In the genomic region with DNA sequence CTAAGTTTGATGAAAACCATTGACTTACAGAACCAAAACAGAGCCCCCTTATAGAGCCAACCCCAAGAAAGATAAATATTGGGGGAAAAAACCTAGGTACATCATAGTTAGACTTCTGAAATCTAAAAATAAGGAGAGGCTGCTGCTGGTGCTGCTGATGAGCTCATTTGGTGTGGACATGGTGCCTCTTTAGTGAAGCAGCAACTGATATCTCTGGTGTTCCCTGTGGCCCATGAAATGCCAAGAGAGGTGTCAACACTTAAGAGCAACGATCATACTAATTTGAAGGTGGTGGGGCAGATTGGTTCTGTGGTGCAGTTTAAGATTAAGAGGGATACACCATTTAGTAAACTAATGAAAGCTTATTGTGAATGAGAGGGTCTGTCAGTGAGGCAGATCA, we compare ENCODE assay signal across 1 cellular context.
TF ChIP-seq lines count a peak whose summit lies in the region.

No MANE protein-coding gene starts in this region.

TF ChIP-seq in WTC11, 78 proteins besides CTCF, POLR2A, EP300 and RAD21 (continued from another document):
- TF ChIP-seq, protein P1, sequence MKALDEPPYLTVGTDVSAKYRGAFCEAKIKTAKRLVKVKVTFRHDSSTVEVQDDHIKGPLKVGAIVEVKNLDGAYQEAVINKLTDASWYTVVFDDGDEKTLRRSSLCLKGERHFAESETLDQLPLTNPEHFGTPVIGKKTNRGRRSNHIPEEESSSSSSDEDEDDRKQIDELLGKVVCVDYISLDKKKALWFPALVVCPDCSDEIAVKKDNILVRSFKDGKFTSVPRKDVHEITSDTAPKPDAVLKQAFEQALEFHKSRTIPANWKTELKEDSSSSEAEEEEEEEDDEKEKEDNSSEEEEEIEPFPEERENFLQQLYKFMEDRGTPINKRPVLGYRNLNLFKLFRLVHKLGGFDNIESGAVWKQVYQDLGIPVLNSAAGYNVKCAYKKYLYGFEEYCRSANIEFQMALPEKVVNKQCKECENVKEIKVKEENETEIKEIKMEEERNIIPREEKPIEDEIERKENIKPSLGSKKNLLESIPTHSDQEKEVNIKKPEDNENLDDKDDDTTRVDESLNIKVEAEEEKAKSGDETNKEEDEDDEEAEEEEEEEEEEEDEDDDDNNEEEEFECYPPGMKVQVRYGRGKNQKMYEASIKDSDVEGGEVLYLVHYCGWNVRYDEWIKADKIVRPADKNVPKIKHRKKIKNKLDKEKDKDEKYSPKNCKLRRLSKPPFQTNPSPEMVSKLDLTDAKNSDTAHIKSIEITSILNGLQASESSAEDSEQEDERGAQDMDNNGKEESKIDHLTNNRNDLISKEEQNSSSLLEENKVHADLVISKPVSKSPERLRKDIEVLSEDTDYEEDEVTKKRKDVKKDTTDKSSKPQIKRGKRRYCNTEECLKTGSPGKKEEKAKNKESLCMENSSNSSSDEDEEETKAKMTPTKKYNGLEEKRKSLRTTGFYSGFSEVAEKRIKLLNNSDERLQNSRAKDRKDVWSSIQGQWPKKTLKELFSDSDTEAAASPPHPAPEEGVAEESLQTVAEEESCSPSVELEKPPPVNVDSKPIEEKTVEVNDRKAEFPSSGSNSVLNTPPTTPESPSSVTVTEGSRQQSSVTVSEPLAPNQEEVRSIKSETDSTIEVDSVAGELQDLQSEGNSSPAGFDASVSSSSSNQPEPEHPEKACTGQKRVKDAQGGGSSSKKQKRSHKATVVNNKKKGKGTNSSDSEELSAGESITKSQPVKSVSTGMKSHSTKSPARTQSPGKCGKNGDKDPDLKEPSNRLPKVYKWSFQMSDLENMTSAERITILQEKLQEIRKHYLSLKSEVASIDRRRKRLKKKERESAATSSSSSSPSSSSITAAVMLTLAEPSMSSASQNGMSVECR (CRISPR knock-in tag; IDR thresholded peaks at IDR 0.05; ENCODE audit: borderline replicate concordance) = no peak
- TF ChIP-seq, protein P2, sequence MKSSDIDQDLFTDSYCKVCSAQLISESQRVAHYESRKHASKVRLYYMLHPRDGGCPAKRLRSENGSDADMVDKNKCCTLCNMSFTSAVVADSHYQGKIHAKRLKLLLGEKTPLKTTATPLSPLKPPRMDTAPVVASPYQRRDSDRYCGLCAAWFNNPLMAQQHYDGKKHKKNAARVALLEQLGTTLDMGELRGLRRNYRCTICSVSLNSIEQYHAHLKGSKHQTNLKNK (CRISPR knock-in tag; IDR thresholded peaks at IDR 0.05) = no peak
- TF ChIP-seq FOXJ3 (CRISPR knock-in tag; IDR thresholded peaks at IDR 0.05; ENCODE audit: borderline replicate concordance) (no peak), JUN (CRISPR knock-in tag; IDR thresholded peaks at IDR 0.05) (no peak), CREM (CRISPR knock-in tag; IDR thresholded peaks at IDR 0.05) (no peak), ETV6 (CRISPR knock-in tag; IDR thresholded peaks at IDR 0.05) (no peak), ELF4 (CRISPR knock-in tag; IDR thresholded peaks at IDR 0.05; ENCODE audit: low read depth) (no peak)
- TF ChIP-seq, protein P3, sequence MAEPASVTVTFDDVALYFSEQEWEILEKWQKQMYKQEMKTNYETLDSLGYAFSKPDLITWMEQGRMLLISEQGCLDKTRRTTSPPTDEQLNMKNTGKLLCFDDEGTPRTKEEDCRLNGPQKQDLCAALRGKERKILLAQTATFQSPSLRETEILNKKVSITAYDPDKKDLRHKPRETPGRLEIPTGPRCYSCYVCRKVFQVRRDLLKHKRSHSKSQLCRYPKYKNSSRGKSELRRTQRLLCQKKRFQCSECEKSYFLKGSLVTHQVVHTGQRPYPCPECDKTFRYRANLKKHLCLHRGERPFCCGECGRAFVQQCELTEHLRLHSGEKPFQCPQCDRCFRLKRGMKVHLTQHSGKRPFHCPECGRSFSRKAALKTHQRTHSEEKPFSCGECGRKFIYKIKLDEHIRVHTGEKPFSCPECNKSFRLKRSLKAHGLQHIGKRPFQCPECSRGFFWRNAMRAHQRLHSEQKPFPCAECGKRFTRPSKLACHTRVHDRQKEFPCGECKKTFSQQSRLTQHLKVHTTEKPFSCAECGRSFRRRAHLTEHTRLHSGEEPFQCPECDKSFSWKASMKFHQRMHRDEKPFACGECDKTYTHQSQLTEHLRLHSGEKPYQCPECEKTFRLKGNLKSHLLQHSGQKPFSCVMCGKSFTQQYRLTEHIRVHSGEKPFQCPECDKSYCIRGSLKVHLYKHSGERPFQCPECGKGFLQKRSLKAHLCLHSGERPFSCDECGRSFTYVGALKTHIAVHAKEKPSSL (CRISPR knock-in tag; conservative IDR thresholded peaks at IDR 0.05) = no peak
- TF ChIP-seq, protein P4, sequence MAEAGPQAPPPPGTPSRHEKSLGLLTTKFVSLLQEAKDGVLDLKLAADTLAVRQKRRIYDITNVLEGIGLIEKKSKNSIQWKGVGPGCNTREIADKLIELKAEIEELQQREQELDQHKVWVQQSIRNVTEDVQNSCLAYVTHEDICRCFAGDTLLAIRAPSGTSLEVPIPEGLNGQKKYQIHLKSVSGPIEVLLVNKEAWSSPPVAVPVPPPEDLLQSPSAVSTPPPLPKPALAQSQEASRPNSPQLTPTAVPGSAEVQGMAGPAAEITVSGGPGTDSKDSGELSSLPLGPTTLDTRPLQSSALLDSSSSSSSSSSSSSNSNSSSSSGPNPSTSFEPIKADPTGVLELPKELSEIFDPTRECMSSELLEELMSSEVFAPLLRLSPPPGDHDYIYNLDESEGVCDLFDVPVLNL (CRISPR knock-in tag; IDR thresholded peaks at IDR 0.05; ENCODE audit: borderline replicate concordance, low read depth) = no peak
- TF ChIP-seq, protein P5, sequence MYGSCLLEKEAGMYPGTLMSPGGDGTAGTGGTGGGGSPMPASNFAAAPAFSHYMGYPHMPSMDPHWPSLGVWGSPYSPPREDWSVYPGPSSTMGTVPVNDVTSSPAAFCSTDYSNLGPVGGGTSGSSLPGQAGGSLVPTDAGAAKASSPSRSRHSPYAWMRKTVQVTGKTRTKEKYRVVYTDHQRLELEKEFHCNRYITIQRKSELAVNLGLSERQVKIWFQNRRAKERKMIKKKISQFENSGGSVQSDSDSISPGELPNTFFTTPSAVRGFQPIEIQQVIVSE (CRISPR knock-in tag; IDR thresholded peaks at IDR 0.05; ENCODE audit: borderline replicate concordance) = no peak
- TF ChIP-seq, protein P6, sequence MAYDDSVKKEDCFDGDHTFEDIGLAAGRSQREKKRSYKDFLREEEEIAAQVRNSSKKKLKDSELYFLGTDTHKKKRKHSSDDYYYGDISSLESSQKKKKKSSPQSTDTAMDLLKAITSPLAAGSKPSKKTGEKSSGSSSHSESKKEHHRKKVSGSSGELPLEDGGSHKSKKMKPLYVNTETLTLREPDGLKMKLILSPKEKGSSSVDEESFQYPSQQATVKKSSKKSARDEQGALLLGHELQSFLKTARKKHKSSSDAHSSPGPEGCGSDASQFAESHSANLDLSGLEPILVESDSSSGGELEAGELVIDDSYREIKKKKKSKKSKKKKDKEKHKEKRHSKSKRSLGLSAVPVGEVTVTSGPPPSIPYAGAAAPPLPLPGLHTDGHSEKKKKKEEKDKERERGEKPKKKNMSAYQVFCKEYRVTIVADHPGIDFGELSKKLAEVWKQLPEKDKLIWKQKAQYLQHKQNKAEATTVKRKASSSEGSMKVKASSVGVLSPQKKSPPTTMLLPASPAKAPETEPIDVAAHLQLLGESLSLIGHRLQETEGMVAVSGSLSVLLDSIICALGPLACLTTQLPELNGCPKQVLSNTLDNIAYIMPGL (CRISPR knock-in tag; IDR thresholded peaks at IDR 0.05) = no peak
